9 cellular contexts compared by ENCODE assay signal in genomic region chr5:179763215-179763945, GRCh38. TPM values are rescaled to one million over a fixed set of nuclear protein-coding genes. Genes with fewer than 3 reads are reported as not detected.
DNase-seq lines count a peak whose midpoint lies in the region; ATAC-seq, FAIRE-seq and TF ChIP-seq lines count a peak whose summit lies in the region.
"Had no signal": no experiment of that assay in that cellular context is flagged by ENCODE, and none has a peak within 500 bp of the region (broad histone marks: within the 10 kb centered on the region; RNA-seq: fewer than 3 reads in every experiment).

No MANE protein-coding gene starts in this region.

- CTCF ChIA-PET in CD8-positive, alpha-beta memory T cell (lab: Charles Lee), result interaction anchor here (0.7 to 6.7 kb wide), 22 partner anchors 8 to 328 kb away, joined by 3 to 61 read pairs (median 4); partner anchors contain the start of genes CBY3, LTC4S, MRNIP and SQSTM1
- CTCF ChIA-PET in H1 (lab: Charles Lee; ENCODE audit: partially characterized antibody), result interaction anchor here (0.6 to 4.9 kb wide), 34 partner anchors 9 to 1010 kb away, joined by 3 to 32 read pairs (median 4); partner anchors contain the start of gene LTC4S

- H3K9ac ChIP-seq in H1 (replicated peaks in 1 of 4; ENCODE audit: extremely low read depth in 1 of 4, low read depth in 3 of 4, low read length in 3 of 4), result no peak overlapping the region

- no peak overlapping the region for H3K4me2 ChIP-seq in H1 (ENCODE audit: insufficient read depth in 1 of 2, low read depth in 2 of 2, low read length in 2 of 2)

- peaks cover 21% of the 10 kb centered on the region for H3K79me1 ChIP-seq in H1 (ENCODE audit: low read depth, low read length)

- TF ChIP-seq EP300 in H1 (IDR thresholded peaks at IDR 0.05; ENCODE audit: borderline replicate concordance in 1 of 2, low read depth in 2 of 2, low read length in 2 of 2), result no peak

- H3K9me3 ChIP-seq in CD8-positive, alpha-beta memory T cell (ENCODE audit: low read length), result no peaks in the 10 kb centered on the region
- no peaks in the 10 kb centered on the region for H3K9me3 ChIP-seq in H1 (ENCODE audit: insufficient read depth in 2 of 2, low read depth in 1 of 2, low read length in 1 of 2)

- no peak overlapping the region for H3K4me3 Mint-ChIP-seq in CD8-positive, alpha-beta memory T cell
- peak overlapping the region; percentile 24 for H3K4me3 Mint-ChIP-seq in mesothelial cell of epicardium
- H3K4me3 Mint-ChIP-seq: activated naive CD8-positive, alpha-beta T cell treated with anti-CD3 and anti-CD28 coated beads, Interleukin-2, amount 10 ng/mL, durations not matched to agents 7 days and 5 days had no signal

- H2BK15ac ChIP-seq in H1 (ENCODE audit: low read length), result no peak overlapping the region

- H2BK12ac ChIP-seq in H1 (ENCODE audit: low read depth, low read length), result no peak overlapping the region

- FAIRE-seq in H1 (lab: Jason Lieb, UNC), result peak; percentile 77

- no peak overlapping the region for H2BK20ac ChIP-seq in H1 (ENCODE audit: low read length)

- no peak overlapping the region for H3K18ac ChIP-seq in H1 (ENCODE audit: extremely low read depth, low read length)

- H3K4me3 ChIP-seq in CD8-positive, alpha-beta memory T cell (ENCODE audit: low read length), result no peak overlapping the region
- H3K4me3 ChIP-seq in H1 (ENCODE audit: extremely low read depth in 1 of 4, insufficient read depth in 2 of 4, low read depth in 3 of 4, low read length in 4 of 4), result no peak overlapping the region

- H2BK5ac ChIP-seq in H1 (ENCODE audit: low read depth, low read length), result 0 out of 2 replicates have a peak overlapping the region, but pooled peaks have one; percentile 36

- no peak overlapping the region for H3K14ac ChIP-seq in H1 (ENCODE audit: insufficient read length)

- 43% methylated on average over 10 of the region's 10 CpGs; no CpG with 5 or more reads in 1 of the 2 experiments for WGBS in H1 (ENCODE audit: extremely low coverage in 1 of 2, insufficient coverage in 1 of 2, insufficient read length in 1 of 2, insufficient replicate concordance in 2 of 2, low coverage in 1 of 2, low lambda C conversion rate in 2 of 2, missing lambda C conversion rate in 1 of 2), 2 experiments

- ATAC-seq in GM21390 (IDR thresholded peaks at IDR 0.05; ENCODE audit: unreplicated experiment) (peak; percentile 72), HG03135 (IDR thresholded peaks at IDR 0.05; ENCODE audit: unreplicated experiment) (no peak)

- POLR2A ChIA-PET in CD8-positive, alpha-beta memory T cell (lab: Charles Lee), result interaction anchor here (0.6 to 1.4 kb wide), 3 partner anchors 31 to 85 kb away, joined by 4 to 7 read pairs (median 5); partner anchors contain the start of gene LTC4S
- POLR2A ChIA-PET in H1 (lab: Charles Lee; ENCODE audit: partially characterized antibody), result interaction anchor here (0.6 to 2.5 kb wide), 7 partner anchors 13 to 150 kb away, joined by 3 to 10 read pairs (median 4); partner anchors contain the start of gene HNRNPH1

- no peak overlapping the region for H4K91ac ChIP-seq in H1 (replicated peaks; ENCODE audit: insufficient read length, low read length)

- TF ChIP-seq RAD21 in H1 (IDR thresholded peaks at IDR 0.05 in 1 of 2, conservative IDR thresholded peaks at IDR 0.05 in 1 of 2; ENCODE audit: low read depth in 2 of 2, low read length in 2 of 2), result peak; percentile 66 to 71

- no peak overlapping the region for H4K5ac ChIP-seq in H1 (ENCODE audit: insufficient read length, low read depth, low read length)

- H2BK120ac ChIP-seq in H1 (replicated peaks; ENCODE audit: low read depth, low read length), result no peak overlapping the region

- peak; percentile 47 to 94 (median 89) for TF ChIP-seq CTCF in H1 (IDR thresholded peaks at IDR 0.05; ENCODE audit: control extremely low read depth in 1 of 3, insufficient read depth in 1 of 3, low read depth in 1 of 3, low read length in 3 of 3)
- peak; percentile 86 for TF ChIP-seq CTCF in mesothelial cell of epicardium (IDR thresholded peaks at IDR 0.05; ENCODE audit: unreplicated experiment)

- DNase-seq in CD8-positive, alpha-beta memory T cell, result peak; percentile 23 to 67 (median 41)
- DNase-seq in NCI-H146 treated with DMSO at 0.1 percent for 48 hours (lab: John Stamatoyannopoulos, UW; ENCODE audit: unreplicated experiment) (peak; percentile 29), H1 (ENCODE audit: low read depth in 1 of 2, low spot score in 2 of 2) (no peak), mesothelial cell of epicardium (ENCODE audit: low spot score in 2 of 2, unreplicated experiment in 2 of 2) (peak in 1 of 2 experiments; percentile 55)
- peak; percentile 19 for DNase-seq in activated CD4-positive, alpha-beta T cell treated with anti-CD3 and anti-CD28 coated beads for 1 hour
- DNase-seq in stimulated activated CD8-positive, alpha-beta memory T cell treated with anti-CD3 and anti-CD28 coated beads, Interleukin-7, amount 100 ng/mL, for 24 hours (ENCODE audit: low read depth), result peak; percentile 29
- DNase-seq: activated naive CD8-positive, alpha-beta T cell treated with anti-CD3 and anti-CD28 coated beads, Interleukin-2, amount 10 ng/mL, durations not matched to agents 7 days and 5 days had no signal

- peaks cover 0 to 44% (median 0%) of the 10 kb centered on the region in 3 donors for H3K36me3 Mint-ChIP-seq in CD8-positive, alpha-beta memory T cell
- H3K36me3 Mint-ChIP-seq in mesothelial cell of epicardium, result peaks cover 9% of the 10 kb centered on the region

- H3K23me2 ChIP-seq in H1 (ENCODE audit: low read depth, low read length), result no peaks in the 10 kb centered on the region

- H3K4me1 ChIP-seq in CD8-positive, alpha-beta memory T cell (ENCODE audit: insufficient read depth, low read length), result peaks cover 30% of the 10 kb centered on the region
- H3K4me1 ChIP-seq in H1 (replicated peaks in 1 of 4; ENCODE audit: control insufficient read depth in 3 of 4, insufficient read depth in 4 of 4, low read length in 3 of 4), result peaks cover 3 to 19% (median 5%) of the 10 kb centered on the region in 4 experiments

- H3K4me1 Mint-ChIP-seq in CD8-positive, alpha-beta memory T cell, result peaks cover 38 to 70% (median 49%) of the 10 kb centered on the region in 3 donors
- H3K4me1 Mint-ChIP-seq in mesothelial cell of epicardium, result peaks cover 48% of the 10 kb centered on the region

- no peak for TF ChIP-seq POLR2A in H1 (IDR thresholded peaks at IDR 0.05; ENCODE audit: control extremely low read depth in 1 of 2, low read depth in 2 of 2, low read length in 2 of 2)

- no peaks in the 10 kb centered on the region for H3K9me3 Mint-ChIP-seq in CD8-positive, alpha-beta memory T cell
- no peaks in the 10 kb centered on the region for H3K9me3 Mint-ChIP-seq in mesothelial cell of epicardium
- H3K9me3 Mint-ChIP-seq: activated naive CD8-positive, alpha-beta T cell treated with anti-CD3 and anti-CD28 coated beads, Interleukin-2, amount 10 ng/mL, durations not matched to agents 7 days and 5 days had no signal

- H3K27me3 Mint-ChIP-seq in CD8-positive, alpha-beta memory T cell, result no peaks in the 10 kb centered on the region
- no peaks in the 10 kb centered on the region for H3K27me3 Mint-ChIP-seq in mesothelial cell of epicardium (ENCODE audit: low read depth)
- H3K27me3 Mint-ChIP-seq: activated naive CD8-positive, alpha-beta T cell treated with anti-CD3 and anti-CD28 coated beads, Interleukin-2, amount 10 ng/mL, durations not matched to agents 7 days and 5 days had no signal

- no peak overlapping the region for H2AK5ac ChIP-seq in H1 (ENCODE audit: low read depth, low read length)

- H4K20me1 ChIP-seq in H1 (replicated peaks in 1 of 2; ENCODE audit: control insufficient read depth in 1 of 2, insufficient read depth in 2 of 2, low read length in 2 of 2), result peaks cover 24 to 34% of the 10 kb centered on the region in 2 experiments

- H3K79me2 ChIP-seq in H1 (ENCODE audit: control insufficient read depth in 1 of 2, insufficient read depth in 2 of 2, low read length in 2 of 2), result peaks cover 3 to 76% of the 10 kb centered on the region in 2 experiments; a peak in 3 of 4 replicates

- H3K36me3 ChIP-seq in CD8-positive, alpha-beta memory T cell (ENCODE audit: insufficient read depth, low read length), result peaks cover 25% of the 10 kb centered on the region
- peaks cover 14 to 25% (median 16%) of the 10 kb centered on the region in 4 experiments for H3K36me3 ChIP-seq in H1 (ENCODE audit: control insufficient read depth in 2 of 4, insufficient read depth in 4 of 4, low read length in 3 of 4)

- no peak overlapping the region for H3K27ac ChIP-seq in CD8-positive, alpha-beta memory T cell (ENCODE audit: low read depth, low read length)
- H3K27ac ChIP-seq in H1 (ENCODE audit: low read depth, low read length), result no peak overlapping the region

- no peak overlapping the region for H4K8ac ChIP-seq in H1 (ENCODE audit: extremely low read depth, insufficient read depth, low read length)

- peak overlapping the region in 7 of 8 donors; percentile 6 to 83 (median 52) for H3K27ac Mint-ChIP-seq in CD8-positive, alpha-beta memory T cell
- H3K27ac Mint-ChIP-seq in mesothelial cell of epicardium, result peak overlapping the region; percentile 94

- no peak overlapping the region for H2AFZ ChIP-seq in H1 (ENCODE audit: low read length)

- H3K4ac ChIP-seq in H1 (replicated peaks; ENCODE audit: insufficient read length, low read depth, low read length), result no peak overlapping the region

- H3K27me3 ChIP-seq in CD8-positive, alpha-beta memory T cell (ENCODE audit: insufficient read depth, low read length, poor library complexity, severe bottlenecking), result no peaks in the 10 kb centered on the region
- H3K27me3 ChIP-seq in H1 (replicated peaks in 1 of 4; ENCODE audit: control insufficient read depth in 3 of 4, extremely low read depth in 1 of 4, insufficient read depth in 3 of 4, low read length in 3 of 4), result no peaks in the 10 kb centered on the region

- H3K56ac ChIP-seq in H1 (replicated peaks; ENCODE audit: insufficient read length, low read depth, low read length), result no peak overlapping the region

- no peak overlapping the region for H3K23ac ChIP-seq in H1 (ENCODE audit: insufficient read length)

RNA-seq across cellular contexts. Expression of gene LTC4S, which starts 30.4 kb away (rescaled TPM):
- total RNA-seq in CD8-positive, alpha-beta memory T cell, result 1 to 10 TPM in 1 of 2 experiments, under 1 TPM in 1; 0.57 to 1.0 TPM
- polyA plus RNA-seq in CD8-positive, alpha-beta memory T cell, result 4.0 TPM
- total RNA-seq in H1 (2021; fragmentation: NEBNext Ultra II Directional; extraction: Animal tissue kit (Norgen Biotek cat#: 25700)), result 1.1 and 2.2 TPM in 2 replicates
- polyA plus RNA-seq in H1 (2011; rRNA removed), result 3.7 and 3.8 TPM in 2 replicates
- polyA plus RNA-seq in H1 (2011; cell fraction: cytosol; rRNA removed), result 0.93 TPM
- 5.8 TPM for polyA plus RNA-seq in H1 (2011; cell fraction: nucleus; rRNA removed)
- polyA plus RNA-seq in H1 (2012, experiment 1 of 2), result 0.95 to 2.8 TPM (median 1.9 TPM) in 4 replicates
- polyA plus RNA-seq in H1 (2012, experiment 2 of 2), result 0.91 TPM
- polyA plus RNA-seq in H1 (2013, experiment 1 of 2), result 2.6 TPM
- 2.4 TPM for polyA plus RNA-seq in H1 (2013, experiment 2 of 2)
- not detected in 2 replicates for polyA minus RNA-seq in H1 (2011; rRNA and poly(A)+ RNA removed)
- not detected for polyA minus RNA-seq in H1 (2011; cell fraction: cytosol; rRNA and poly(A)+ RNA removed)
- 2.3 TPM for polyA minus RNA-seq in H1 (2011; cell fraction: nucleus; rRNA and poly(A)+ RNA removed)
- 4.7 to 5.2 TPM (median 5.0 TPM) in 3 replicates for total RNA-seq in mesothelial cell of epicardium

RNA-seq across cellular contexts. Expression of gene MAML1, which starts 30.8 kb away (rescaled TPM):
- 10 to 100 TPM; 30.4 to 30.9 TPM for total RNA-seq in CD8-positive, alpha-beta memory T cell
- 9.1 TPM for polyA plus RNA-seq in CD8-positive, alpha-beta memory T cell
- total RNA-seq in H1 (2021; fragmentation: NEBNext Ultra II Directional; extraction: Animal tissue kit (Norgen Biotek cat#: 25700)), result 41.9 and 45.6 TPM in 2 replicates
- 17.1 and 21.8 TPM in 2 replicates for polyA plus RNA-seq in H1 (2011; rRNA removed)
- polyA plus RNA-seq in H1 (2011; cell fraction: cytosol; rRNA removed), result 11.3 TPM
- 20.4 TPM for polyA plus RNA-seq in H1 (2011; cell fraction: nucleus; rRNA removed)
- 27.3 to 34.0 TPM (median 31.2 TPM) in 4 replicates for polyA plus RNA-seq in H1 (2012, experiment 1 of 2)
- polyA plus RNA-seq in H1 (2012, experiment 2 of 2), result 20.2 TPM
- 27.3 TPM for polyA plus RNA-seq in H1 (2013, experiment 1 of 2)
- 28.9 TPM for polyA plus RNA-seq in H1 (2013, experiment 2 of 2)
- 16.0 and 35.9 TPM in 2 replicates for polyA minus RNA-seq in H1 (2011; rRNA and poly(A)+ RNA removed)
- polyA minus RNA-seq in H1 (2011; cell fraction: cytosol; rRNA and poly(A)+ RNA removed), result 18.1 TPM
- polyA minus RNA-seq in H1 (2011; cell fraction: nucleus; rRNA and poly(A)+ RNA removed), result 20.5 TPM
- 47.6 to 50.6 TPM (median 49.6 TPM) in 3 replicates for total RNA-seq in mesothelial cell of epicardium

RNA-seq across cellular contexts. Expression of gene MGAT4B, which starts 43.3 kb away (rescaled TPM):
- 100 to 1,000 TPM in 1 of 2 experiments, 10 to 100 TPM in 1; 94.0 to 103 TPM for total RNA-seq in CD8-positive, alpha-beta memory T cell
- polyA plus RNA-seq in CD8-positive, alpha-beta memory T cell, result 21.0 TPM
- 112 and 116 TPM in 2 replicates for total RNA-seq in H1 (2021; fragmentation: NEBNext Ultra II Directional; extraction: Animal tissue kit (Norgen Biotek cat#: 25700))
- 128 and 182 TPM in 2 replicates for polyA plus RNA-seq in H1 (2011; rRNA removed)
- 107 TPM for polyA plus RNA-seq in H1 (2011; cell fraction: cytosol; rRNA removed)
- polyA plus RNA-seq in H1 (2011; cell fraction: nucleus; rRNA removed), result 485 TPM
- polyA plus RNA-seq in H1 (2012, experiment 1 of 2), result 120 to 133 TPM (median 129 TPM) in 4 replicates
- 128 TPM for polyA plus RNA-seq in H1 (2012, experiment 2 of 2)
- 81.5 TPM for polyA plus RNA-seq in H1 (2013, experiment 1 of 2)
- 77.1 TPM for polyA plus RNA-seq in H1 (2013, experiment 2 of 2)
- polyA minus RNA-seq in H1 (2011; rRNA and poly(A)+ RNA removed), result 93.9 and 120 TPM in 2 replicates
- 99.0 TPM for polyA minus RNA-seq in H1 (2011; cell fraction: cytosol; rRNA and poly(A)+ RNA removed)
- polyA minus RNA-seq in H1 (2011; cell fraction: nucleus; rRNA and poly(A)+ RNA removed), result 145 TPM
- 131 to 133 TPM (median 131 TPM) in 3 replicates for total RNA-seq in mesothelial cell of epicardium

RNA-seq across cellular contexts. Expression of gene SQSTM1, which starts 57.3 kb away (rescaled TPM):
- 100 to 1,000 TPM; 158 to 179 TPM for total RNA-seq in CD8-positive, alpha-beta memory T cell
- 212 TPM for polyA plus RNA-seq in CD8-positive, alpha-beta memory T cell
- 98.6 and 110 TPM in 2 replicates for total RNA-seq in H1 (2021; fragmentation: NEBNext Ultra II Directional; extraction: Animal tissue kit (Norgen Biotek cat#: 25700))
- 70.6 and 78.6 TPM in 2 replicates for polyA plus RNA-seq in H1 (2011; rRNA removed)
- polyA plus RNA-seq in H1 (2011; cell fraction: cytosol; rRNA removed), result 63.7 TPM
- 97.6 TPM for polyA plus RNA-seq in H1 (2011; cell fraction: nucleus; rRNA removed)
- 73.2 to 115 TPM (median 98.8 TPM) in 4 replicates for polyA plus RNA-seq in H1 (2012, experiment 1 of 2)
- 98.7 TPM for polyA plus RNA-seq in H1 (2012, experiment 2 of 2)
- polyA plus RNA-seq in H1 (2013, experiment 1 of 2), result 54.2 TPM
- polyA plus RNA-seq in H1 (2013, experiment 2 of 2), result 53.0 TPM
- 39.1 and 39.8 TPM in 2 replicates for polyA minus RNA-seq in H1 (2011; rRNA and poly(A)+ RNA removed)
- 125 TPM for polyA minus RNA-seq in H1 (2011; cell fraction: cytosol; rRNA and poly(A)+ RNA removed)
- polyA minus RNA-seq in H1 (2011; cell fraction: nucleus; rRNA and poly(A)+ RNA removed), result 167 TPM
- total RNA-seq in mesothelial cell of epicardium, result 145 to 149 TPM (median 146 TPM) in 3 replicates

Comparison
In these comparisons a context has a peak if more than half of its experiments do, and no peak if none do; other contexts are left out.
1. DNase-seq: peak in CD8-positive, alpha-beta memory T cell (5 of 5), NCI-H146 treated with DMSO at 0.1 percent for 48 hours (single experiment), activated CD4-positive, alpha-beta T cell treated with anti-CD3 and anti-CD28 coated beads for 1 hour (single experiment) and stimulated activated CD8-positive, alpha-beta memory T cell treated with anti-CD3 and anti-CD28 coated beads, Interleukin-7, amount 100 ng/mL, for 24 hours (single experiment); none in H1 (0 of 2).